ENCODE assay signal across 1 cellular context in genomic region chr7:87220734-87221215, GRCh38.
TF ChIP-seq lines count a peak whose summit lies in the region.

No MANE protein-coding gene starts in this region.

TF ChIP-seq in HepG2, 621 proteins besides CTCF, POLR2A, EP300 and RAD21 (continued from another document):
- TF ChIP-seq ZNF891 (CRISPR knock-in tag; IDR thresholded peaks at IDR 0.05), result no peak; the same call in 1 of the 2 replicates
- no peak for TF ChIP-seq MXD3 (CRISPR knock-in tag; IDR thresholded peaks at IDR 0.05)
- TF ChIP-seq SMARCC2 (IDR thresholded peaks at IDR 0.05), result no peak
- TF ChIP-seq LBX2 (CRISPR knock-in tag; IDR thresholded peaks at IDR 0.05; ENCODE audit: borderline replicate concordance), result no peak
- no peak for TF ChIP-seq HOXA7 (CRISPR knock-in tag; IDR thresholded peaks at IDR 0.05)
- no peak for TF ChIP-seq SYNCRIP (IDR thresholded peaks at IDR 0.05; ENCODE audit: insufficient read depth, low read depth, low read length)
